ENCODE assay signal across 1 cellular context in the genomic region with DNA sequence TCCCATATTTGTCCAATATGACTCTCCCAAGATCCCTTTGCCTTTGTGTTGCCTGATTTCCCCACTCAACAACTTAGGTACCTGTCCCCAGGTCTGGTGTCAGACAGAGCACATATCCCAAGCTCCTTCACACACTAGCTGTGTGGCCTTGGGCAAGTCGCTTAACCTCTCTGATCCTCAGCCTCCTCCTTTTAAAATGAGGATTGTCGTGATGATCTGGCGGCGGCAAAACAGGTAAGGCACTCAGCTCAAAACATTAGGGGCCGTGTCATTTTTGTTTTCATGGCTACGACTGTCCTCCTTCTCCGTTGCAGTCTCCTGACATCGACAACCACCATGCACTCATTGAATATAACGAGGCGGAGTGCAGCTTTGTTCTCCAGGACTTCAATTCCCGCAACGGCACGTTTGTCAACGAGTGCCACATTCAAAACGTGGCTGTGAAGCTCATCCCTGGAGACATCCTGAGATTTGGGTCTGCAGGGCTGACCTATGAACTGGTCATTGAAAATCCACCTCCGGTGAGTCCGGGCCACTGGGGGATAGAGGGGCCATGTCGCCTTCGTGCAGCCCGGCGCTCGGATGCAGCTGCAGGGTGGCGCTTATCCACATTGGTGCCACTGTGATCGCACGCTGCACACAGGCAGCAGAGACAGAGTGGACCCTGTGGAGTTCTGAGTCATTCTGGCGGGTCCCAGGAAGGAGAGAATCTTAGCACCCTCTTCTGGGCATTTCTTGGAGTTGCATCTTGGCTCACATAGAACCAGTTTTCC.
TF ChIP-seq lines count a peak whose summit lies in the region.

No MANE protein-coding gene starts in this region.

TF ChIP-seq in H1, 55 proteins besides CTCF, POLR2A, EP300 and RAD21 (continued from another document):
- peak in 1 of 2 experiments; percentile 66; a peak in 1 of 4 replicates for TF ChIP-seq HDAC2 (IDR thresholded peaks at IDR 0.05; ENCODE audit: borderline replicate concordance in 1 of 2, low read depth in 2 of 2, low read length in 2 of 2)
- 0 out of 2 replicates have a peak, but pooled peaks have one; percentile 17 for TF ChIP-seq TBP (IDR thresholded peaks at IDR 0.05; ENCODE audit: low read depth, low read length)
- TF ChIP-seq BACH1 (IDR thresholded peaks at IDR 0.05; ENCODE audit: low read length) = peak; percentile 71
- TF ChIP-seq E2F6 (IDR thresholded peaks at IDR 0.05) = peak; percentile 46; the same call in 1 of the 2 replicates
- 0 out of 2 replicates have a peak, but pooled peaks have one; percentile 15 for TF ChIP-seq FOSL1 (IDR thresholded peaks at IDR 0.05; ENCODE audit: insufficient read depth, low read depth, low read length)
- TF ChIP-seq KDM1A (IDR thresholded peaks at IDR 0.05; ENCODE audit: borderline replicate concordance, low read length) = peak; percentile 97
- TF ChIP-seq SUZ12 (IDR thresholded peaks at IDR 0.05; ENCODE audit: low read length) = no peak
- TF ChIP-seq YY1 (IDR thresholded peaks at IDR 0.05; ENCODE audit: low read depth, low read length) = peak; percentile 47; the same call in 1 of the 2 replicates
- TF ChIP-seq, protein P1, sequence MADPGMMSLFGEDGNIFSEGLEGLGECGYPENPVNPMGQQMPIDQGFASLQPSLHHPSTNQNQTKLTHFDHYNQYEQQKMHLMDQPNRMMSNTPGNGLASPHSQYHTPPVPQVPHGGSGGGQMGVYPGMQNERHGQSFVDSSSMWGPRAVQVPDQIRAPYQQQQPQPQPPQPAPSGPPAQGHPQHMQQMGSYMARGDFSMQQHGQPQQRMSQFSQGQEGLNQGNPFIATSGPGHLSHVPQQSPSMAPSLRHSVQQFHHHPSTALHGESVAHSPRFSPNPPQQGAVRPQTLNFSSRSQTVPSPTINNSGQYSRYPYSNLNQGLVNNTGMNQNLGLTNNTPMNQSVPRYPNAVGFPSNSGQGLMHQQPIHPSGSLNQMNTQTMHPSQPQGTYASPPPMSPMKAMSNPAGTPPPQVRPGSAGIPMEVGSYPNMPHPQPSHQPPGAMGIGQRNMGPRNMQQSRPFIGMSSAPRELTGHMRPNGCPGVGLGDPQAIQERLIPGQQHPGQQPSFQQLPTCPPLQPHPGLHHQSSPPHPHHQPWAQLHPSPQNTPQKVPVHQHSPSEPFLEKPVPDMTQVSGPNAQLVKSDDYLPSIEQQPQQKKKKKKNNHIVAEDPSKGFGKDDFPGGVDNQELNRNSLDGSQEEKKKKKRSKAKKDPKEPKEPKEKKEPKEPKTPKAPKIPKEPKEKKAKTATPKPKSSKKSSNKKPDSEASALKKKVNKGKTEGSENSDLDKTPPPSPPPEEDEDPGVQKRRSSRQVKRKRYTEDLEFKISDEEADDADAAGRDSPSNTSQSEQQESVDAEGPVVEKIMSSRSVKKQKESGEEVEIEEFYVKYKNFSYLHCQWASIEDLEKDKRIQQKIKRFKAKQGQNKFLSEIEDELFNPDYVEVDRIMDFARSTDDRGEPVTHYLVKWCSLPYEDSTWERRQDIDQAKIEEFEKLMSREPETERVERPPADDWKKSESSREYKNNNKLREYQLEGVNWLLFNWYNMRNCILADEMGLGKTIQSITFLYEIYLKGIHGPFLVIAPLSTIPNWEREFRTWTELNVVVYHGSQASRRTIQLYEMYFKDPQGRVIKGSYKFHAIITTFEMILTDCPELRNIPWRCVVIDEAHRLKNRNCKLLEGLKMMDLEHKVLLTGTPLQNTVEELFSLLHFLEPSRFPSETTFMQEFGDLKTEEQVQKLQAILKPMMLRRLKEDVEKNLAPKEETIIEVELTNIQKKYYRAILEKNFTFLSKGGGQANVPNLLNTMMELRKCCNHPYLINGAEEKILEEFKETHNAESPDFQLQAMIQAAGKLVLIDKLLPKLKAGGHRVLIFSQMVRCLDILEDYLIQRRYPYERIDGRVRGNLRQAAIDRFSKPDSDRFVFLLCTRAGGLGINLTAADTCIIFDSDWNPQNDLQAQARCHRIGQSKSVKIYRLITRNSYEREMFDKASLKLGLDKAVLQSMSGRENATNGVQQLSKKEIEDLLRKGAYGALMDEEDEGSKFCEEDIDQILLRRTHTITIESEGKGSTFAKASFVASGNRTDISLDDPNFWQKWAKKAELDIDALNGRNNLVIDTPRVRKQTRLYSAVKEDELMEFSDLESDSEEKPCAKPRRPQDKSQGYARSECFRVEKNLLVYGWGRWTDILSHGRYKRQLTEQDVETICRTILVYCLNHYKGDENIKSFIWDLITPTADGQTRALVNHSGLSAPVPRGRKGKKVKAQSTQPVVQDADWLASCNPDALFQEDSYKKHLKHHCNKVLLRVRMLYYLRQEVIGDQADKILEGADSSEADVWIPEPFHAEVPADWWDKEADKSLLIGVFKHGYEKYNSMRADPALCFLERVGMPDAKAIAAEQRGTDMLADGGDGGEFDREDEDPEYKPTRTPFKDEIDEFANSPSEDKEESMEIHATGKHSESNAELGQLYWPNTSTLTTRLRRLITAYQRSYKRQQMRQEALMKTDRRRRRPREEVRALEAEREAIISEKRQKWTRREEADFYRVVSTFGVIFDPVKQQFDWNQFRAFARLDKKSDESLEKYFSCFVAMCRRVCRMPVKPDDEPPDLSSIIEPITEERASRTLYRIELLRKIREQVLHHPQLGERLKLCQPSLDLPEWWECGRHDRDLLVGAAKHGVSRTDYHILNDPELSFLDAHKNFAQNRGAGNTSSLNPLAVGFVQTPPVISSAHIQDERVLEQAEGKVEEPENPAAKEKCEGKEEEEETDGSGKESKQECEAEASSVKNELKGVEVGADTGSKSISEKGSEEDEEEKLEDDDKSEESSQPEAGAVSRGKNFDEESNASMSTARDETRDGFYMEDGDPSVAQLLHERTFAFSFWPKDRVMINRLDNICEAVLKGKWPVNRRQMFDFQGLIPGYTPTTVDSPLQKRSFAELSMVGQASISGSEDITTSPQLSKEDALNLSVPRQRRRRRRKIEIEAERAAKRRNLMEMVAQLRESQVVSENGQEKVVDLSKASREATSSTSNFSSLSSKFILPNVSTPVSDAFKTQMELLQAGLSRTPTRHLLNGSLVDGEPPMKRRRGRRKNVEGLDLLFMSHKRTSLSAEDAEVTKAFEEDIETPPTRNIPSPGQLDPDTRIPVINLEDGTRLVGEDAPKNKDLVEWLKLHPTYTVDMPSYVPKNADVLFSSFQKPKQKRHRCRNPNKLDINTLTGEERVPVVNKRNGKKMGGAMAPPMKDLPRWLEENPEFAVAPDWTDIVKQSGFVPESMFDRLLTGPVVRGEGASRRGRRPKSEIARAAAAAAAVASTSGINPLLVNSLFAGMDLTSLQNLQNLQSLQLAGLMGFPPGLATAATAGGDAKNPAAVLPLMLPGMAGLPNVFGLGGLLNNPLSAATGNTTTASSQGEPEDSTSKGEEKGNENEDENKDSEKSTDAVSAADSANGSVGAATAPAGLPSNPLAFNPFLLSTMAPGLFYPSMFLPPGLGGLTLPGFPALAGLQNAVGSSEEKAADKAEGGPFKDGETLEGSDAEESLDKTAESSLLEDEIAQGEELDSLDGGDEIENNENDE (IDR thresholded peaks at IDR 0.05; ENCODE audit: insufficient replicate concordance, low read length) = no peak
- TF ChIP-seq EGR1 (IDR thresholded peaks at IDR 0.05; ENCODE audit: borderline replicate concordance, low read depth, low read length) = peak; percentile 47; the same call in 1 of the 2 replicates
- no peak for TF ChIP-seq SP2 (IDR thresholded peaks at IDR 0.05; ENCODE audit: low read length)
